Comparison of ENCODE assay signal across 1 cellular context in the genomic region with DNA sequence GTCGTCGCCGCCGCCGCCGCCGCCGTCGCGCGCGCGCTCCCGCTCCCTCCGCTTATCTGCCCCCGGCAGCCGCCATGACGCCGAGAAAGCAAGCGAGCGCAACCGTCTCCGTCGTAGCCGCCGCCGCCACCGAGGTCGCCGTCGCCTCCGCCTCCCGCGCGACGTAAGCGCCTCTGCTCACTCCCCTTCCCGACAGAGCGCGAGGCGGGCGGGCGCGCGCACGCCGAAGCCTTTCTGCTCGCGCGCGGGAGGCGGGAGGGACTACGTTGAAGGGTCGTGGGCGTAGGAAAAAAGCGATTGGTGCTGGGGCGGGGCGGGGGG.
TF ChIP-seq lines count a peak whose summit lies in the region.

CHD1 (minus strand) TSS at position 206 of the 321 bp plus-strand sequence. CDS start 2,621 bp downstream, outside the sequence.

TF ChIP-seq in HepG2, 621 proteins besides CTCF, POLR2A, EP300 and RAD21 (continued from another document):
- TF ChIP-seq ZNF615 (CRISPR knock-in tag; IDR thresholded peaks at IDR 0.05; ENCODE audit: borderline replicate concordance), result no peak
